8 cellular contexts compared by ENCODE assay signal in the genomic region with DNA sequence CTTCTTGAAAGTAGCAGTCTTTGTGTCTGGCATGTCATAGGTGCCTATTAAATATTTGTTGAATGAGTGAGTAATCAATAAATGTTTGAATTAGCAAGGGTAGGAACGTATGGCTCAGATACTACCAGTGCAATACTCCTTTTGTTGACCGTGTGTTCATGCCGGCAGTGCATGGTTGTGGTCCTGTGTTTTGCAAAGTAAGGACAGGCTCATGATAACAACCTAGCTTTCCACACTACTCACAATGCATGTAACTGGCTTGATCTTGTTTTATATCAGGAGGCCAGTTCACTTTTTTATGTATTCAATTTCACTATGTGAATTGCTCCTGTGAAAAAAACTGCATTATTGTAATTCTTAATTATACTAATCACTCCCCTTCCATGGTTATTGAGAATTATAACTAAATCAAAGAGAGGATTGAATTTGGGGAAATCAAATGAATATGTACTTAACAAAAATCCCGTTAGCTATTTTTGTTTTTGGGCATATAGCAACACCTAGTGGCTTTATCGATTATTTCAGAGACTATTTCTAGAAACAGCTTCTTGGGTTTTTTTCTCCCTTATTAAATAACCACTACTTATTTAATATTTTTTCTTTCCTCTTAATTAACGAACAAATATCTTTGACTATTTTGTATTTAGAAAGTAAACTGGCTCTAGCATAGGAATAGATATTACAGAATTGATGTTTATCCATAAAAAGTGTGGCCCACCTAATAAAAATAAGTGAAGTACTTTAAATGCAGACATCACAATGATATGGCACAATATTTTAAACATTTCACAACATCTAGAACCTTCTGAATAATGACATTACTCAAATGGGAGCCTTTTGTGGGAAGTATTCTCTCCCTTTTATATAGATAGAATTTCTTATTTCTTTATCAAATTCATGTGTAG.
A peak's percentile ranks its signal among the peaks of the same experiment; 100 is the strongest.
DNase-seq lines count a peak whose midpoint lies in the region; ATAC-seq and TF ChIP-seq lines count a peak whose summit lies in the region.

No MANE protein-coding gene starts in this region.

- no peak overlapping the region for H3K4me3 ChIP-seq in cardiac fibroblast (replicated peaks in 1 of 2; ENCODE audit: low read depth in 2 of 2, low read length in 2 of 2)

- no peak for ATAC-seq in HG03175 (IDR thresholded peaks at IDR 0.05; ENCODE audit: unreplicated experiment)
- no peak for ATAC-seq in HG02763 (IDR thresholded peaks at IDR 0.05; ENCODE audit: unreplicated experiment)
- no peak for ATAC-seq in HG03439 (IDR thresholded peaks at IDR 0.05; ENCODE audit: unreplicated experiment)

- DNase-seq in DMS53 (lab: John Stamatoyannopoulos, UW) (peak; percentile 42), M059J (ENCODE audit: low read depth) (peak; percentile 20), cardiac fibroblast (ENCODE audit: low read depth in 2 of 2) (peak; percentile 59 to 61), myocyte (ENCODE audit: low read depth) (peak; percentile 26), putamen (ENCODE audit: low spot score) (no peak)

- peak; percentile 31 for TF ChIP-seq CTCF in cardiac fibroblast (IDR thresholded peaks at IDR 0.05; ENCODE audit: low read depth, low read length)
